ENCODE assay signal across 1 cellular context in the genomic region with DNA sequence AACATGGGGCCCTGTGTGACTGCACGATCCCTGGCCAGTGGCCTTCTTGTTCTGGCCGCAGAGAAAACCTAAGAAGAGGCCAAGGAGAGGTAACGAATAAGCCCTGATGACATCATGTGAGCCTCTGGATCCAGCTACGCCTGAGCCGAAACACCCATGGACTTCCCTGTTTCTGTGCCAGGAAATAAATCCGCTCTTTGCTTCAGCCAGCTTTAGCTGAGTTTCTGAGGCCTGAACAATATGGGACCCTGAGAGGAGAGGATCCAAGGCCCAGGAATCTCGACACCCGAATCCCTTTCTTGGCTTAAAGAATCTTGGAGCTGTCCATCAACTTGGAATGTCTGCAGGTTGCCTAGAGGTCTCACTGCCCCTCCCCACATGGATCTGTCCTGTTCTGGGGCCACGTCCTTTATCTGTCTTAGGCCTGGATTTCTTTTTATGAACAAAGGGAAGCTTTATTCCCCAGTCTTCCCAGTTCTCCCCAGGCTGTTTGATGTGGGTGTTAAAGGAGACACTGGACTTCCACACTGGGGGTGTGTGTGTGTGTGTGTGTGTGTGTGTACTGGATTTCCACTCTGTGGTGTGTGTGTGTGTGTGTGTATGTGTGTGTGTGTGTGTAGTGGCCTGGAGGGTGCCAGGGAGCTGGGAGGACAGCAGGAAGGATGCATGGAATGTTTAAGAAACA.
A peak's percentile ranks its signal among the peaks of the same experiment; 100 is the strongest.
TF ChIP-seq lines count a peak whose summit lies in the region.

No MANE protein-coding gene starts in this region.

TF ChIP-seq in HepG2, 621 proteins besides CTCF, POLR2A, EP300 and RAD21 (continues in another document):
- TF ChIP-seq HNRNPLL (IDR thresholded peaks at IDR 0.05; ENCODE audit: low read depth, low read length, poor library complexity, severe bottlenecking) = no peak
- TF ChIP-seq ZNF329 (CRISPR knock-in tag; IDR thresholded peaks at IDR 0.05; ENCODE audit: low read depth) = peak; percentile 83; the same call in 1 of the 2 replicates
- no peak for TF ChIP-seq ZFP62 (CRISPR knock-in tag; IDR thresholded peaks at IDR 0.05)
- TF ChIP-seq, protein P1, sequence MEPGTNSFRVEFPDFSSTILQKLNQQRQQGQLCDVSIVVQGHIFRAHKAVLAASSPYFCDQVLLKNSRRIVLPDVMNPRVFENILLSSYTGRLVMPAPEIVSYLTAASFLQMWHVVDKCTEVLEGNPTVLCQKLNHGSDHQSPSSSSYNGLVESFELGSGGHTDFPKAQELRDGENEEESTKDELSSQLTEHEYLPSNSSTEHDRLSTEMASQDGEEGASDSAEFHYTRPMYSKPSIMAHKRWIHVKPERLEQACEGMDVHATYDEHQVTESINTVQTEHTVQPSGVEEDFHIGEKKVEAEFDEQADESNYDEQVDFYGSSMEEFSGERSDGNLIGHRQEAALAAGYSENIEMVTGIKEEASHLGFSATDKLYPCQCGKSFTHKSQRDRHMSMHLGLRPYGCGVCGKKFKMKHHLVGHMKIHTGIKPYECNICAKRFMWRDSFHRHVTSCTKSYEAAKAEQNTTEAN (CRISPR knock-in tag; conservative IDR thresholded peaks at IDR 0.05) = peak; percentile 81
- TF ChIP-seq, protein P2, sequence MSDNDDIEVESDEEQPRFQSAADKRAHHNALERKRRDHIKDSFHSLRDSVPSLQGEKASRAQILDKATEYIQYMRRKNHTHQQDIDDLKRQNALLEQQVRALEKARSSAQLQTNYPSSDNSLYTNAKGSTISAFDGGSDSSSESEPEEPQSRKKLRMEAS (IDR thresholded peaks at IDR 0.05) = no peak
- no peak for TF ChIP-seq CBX5 (CRISPR knock-in tag; IDR thresholded peaks at IDR 0.05; ENCODE audit: borderline replicate concordance)
- no peak for TF ChIP-seq ELF4 (CRISPR knock-in tag; IDR thresholded peaks at IDR 0.05; ENCODE audit: borderline replicate concordance)
- no peak for TF ChIP-seq POGZ (CRISPR knock-in tag; IDR thresholded peaks at IDR 0.05)
- no peak for TF ChIP-seq SMARCC2 (IDR thresholded peaks at IDR 0.05)
- peak; percentile 33; the same call in 1 of the 2 replicates for TF ChIP-seq HDAC1 (CRISPR knock-in tag; IDR thresholded peaks at IDR 0.05)
- TF ChIP-seq SALL1 (CRISPR knock-in tag; IDR thresholded peaks at IDR 0.05) = no peak
- no peak for TF ChIP-seq ZNF253 (CRISPR knock-in tag; IDR thresholded peaks at IDR 0.05; ENCODE audit: borderline replicate concordance)
- TF ChIP-seq, protein P3, sequence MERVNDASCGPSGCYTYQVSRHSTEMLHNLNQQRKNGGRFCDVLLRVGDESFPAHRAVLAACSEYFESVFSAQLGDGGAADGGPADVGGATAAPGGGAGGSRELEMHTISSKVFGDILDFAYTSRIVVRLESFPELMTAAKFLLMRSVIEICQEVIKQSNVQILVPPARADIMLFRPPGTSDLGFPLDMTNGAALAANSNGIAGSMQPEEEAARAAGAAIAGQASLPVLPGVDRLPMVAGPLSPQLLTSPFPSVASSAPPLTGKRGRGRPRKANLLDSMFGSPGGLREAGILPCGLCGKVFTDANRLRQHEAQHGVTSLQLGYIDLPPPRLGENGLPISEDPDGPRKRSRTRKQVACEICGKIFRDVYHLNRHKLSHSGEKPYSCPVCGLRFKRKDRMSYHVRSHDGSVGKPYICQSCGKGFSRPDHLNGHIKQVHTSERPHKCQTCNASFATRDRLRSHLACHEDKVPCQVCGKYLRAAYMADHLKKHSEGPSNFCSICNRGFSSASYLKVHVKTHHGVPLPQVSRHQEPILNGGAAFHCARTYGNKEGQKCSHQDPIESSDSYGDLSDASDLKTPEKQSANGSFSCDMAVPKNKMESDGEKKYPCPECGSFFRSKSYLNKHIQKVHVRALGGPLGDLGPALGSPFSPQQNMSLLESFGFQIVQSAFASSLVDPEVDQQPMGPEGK (CRISPR knock-in tag; IDR thresholded peaks at IDR 0.05) = peak; percentile 18; the same call in 1 of the 2 replicates
- no peak for TF ChIP-seq ZIK1 (CRISPR knock-in tag; IDR thresholded peaks at IDR 0.05; ENCODE audit: borderline replicate concordance, low read depth)
- no peak for TF ChIP-seq RNF2 (conservative IDR thresholded peaks at IDR 0.05; ENCODE audit: low read depth)
- TF ChIP-seq HMGA1 (CRISPR knock-in tag; conservative IDR thresholded peaks at IDR 0.05) = no peak
- no peak for TF ChIP-seq ZKSCAN8 (CRISPR knock-in tag; IDR thresholded peaks at IDR 0.05; ENCODE audit: borderline replicate concordance)
- TF ChIP-seq, protein P4, sequence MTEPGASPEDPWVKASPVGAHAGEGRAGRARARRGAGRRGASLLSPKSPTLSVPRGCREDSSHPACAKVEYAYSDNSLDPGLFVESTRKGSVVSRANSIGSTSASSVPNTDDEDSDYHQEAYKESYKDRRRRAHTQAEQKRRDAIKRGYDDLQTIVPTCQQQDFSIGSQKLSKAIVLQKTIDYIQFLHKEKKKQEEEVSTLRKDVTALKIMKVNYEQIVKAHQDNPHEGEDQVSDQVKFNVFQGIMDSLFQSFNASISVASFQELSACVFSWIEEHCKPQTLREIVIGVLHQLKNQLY (CRISPR knock-in tag; IDR thresholded peaks at IDR 0.05) = no peak
- TF ChIP-seq ZKSCAN5 (CRISPR knock-in tag; IDR thresholded peaks at IDR 0.05) = no peak
- TF ChIP-seq ZNF841 (CRISPR knock-in tag; IDR thresholded peaks at IDR 0.05; ENCODE audit: borderline replicate concordance) = no peak
- no peak for TF ChIP-seq ZSCAN29 (CRISPR knock-in tag; conservative IDR thresholded peaks at IDR 0.05)
- TF ChIP-seq ZNF460 (CRISPR knock-in tag; IDR thresholded peaks at IDR 0.05; ENCODE audit: borderline replicate concordance) = no peak
- TF ChIP-seq ZFX (CRISPR knock-in tag; IDR thresholded peaks at IDR 0.05; ENCODE audit: low read depth) = peak; percentile 32; the same call in 1 of the 2 replicates
- TF ChIP-seq, protein P5, sequence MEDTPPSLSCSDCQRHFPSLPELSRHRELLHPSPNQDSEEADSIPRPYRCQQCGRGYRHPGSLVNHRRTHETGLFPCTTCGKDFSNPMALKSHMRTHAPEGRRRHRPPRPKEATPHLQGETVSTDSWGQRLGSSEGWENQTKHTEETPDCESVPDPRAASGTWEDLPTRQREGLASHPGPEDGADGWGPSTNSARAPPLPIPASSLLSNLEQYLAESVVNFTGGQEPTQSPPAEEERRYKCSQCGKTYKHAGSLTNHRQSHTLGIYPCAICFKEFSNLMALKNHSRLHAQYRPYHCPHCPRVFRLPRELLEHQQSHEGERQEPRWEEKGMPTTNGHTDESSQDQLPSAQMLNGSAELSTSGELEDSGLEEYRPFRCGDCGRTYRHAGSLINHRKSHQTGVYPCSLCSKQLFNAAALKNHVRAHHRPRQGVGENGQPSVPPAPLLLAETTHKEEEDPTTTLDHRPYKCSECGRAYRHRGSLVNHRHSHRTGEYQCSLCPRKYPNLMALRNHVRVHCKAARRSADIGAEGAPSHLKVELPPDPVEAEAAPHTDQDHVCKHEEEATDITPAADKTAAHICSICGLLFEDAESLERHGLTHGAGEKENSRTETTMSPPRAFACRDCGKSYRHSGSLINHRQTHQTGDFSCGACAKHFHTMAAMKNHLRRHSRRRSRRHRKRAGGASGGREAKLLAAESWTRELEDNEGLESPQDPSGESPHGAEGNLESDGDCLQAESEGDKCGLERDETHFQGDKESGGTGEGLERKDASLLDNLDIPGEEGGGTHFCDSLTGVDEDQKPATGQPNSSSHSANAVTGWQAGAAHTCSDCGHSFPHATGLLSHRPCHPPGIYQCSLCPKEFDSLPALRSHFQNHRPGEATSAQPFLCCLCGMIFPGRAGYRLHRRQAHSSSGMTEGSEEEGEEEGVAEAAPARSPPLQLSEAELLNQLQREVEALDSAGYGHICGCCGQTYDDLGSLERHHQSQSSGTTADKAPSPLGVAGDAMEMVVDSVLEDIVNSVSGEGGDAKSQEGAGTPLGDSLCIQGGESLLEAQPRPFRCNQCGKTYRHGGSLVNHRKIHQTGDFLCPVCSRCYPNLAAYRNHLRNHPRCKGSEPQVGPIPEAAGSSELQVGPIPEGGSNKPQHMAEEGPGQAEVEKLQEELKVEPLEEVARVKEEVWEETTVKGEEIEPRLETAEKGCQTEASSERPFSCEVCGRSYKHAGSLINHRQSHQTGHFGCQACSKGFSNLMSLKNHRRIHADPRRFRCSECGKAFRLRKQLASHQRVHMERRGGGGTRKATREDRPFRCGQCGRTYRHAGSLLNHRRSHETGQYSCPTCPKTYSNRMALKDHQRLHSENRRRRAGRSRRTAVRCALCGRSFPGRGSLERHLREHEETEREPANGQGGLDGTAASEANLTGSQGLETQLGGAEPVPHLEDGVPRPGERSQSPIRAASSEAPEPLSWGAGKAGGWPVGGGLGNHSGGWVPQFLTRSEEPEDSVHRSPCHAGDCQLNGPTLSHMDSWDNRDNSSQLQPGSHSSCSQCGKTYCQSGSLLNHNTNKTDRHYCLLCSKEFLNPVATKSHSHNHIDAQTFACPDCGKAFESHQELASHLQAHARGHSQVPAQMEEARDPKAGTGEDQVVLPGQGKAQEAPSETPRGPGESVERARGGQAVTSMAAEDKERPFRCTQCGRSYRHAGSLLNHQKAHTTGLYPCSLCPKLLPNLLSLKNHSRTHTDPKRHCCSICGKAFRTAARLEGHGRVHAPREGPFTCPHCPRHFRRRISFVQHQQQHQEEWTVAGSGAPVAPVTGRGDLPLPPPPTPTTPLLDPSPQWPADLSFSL (CRISPR knock-in tag; IDR thresholded peaks at IDR 0.05) = peak; percentile 97
- no peak for TF ChIP-seq SP4 (CRISPR knock-in tag; IDR thresholded peaks at IDR 0.05)
- TF ChIP-seq, protein P6, sequence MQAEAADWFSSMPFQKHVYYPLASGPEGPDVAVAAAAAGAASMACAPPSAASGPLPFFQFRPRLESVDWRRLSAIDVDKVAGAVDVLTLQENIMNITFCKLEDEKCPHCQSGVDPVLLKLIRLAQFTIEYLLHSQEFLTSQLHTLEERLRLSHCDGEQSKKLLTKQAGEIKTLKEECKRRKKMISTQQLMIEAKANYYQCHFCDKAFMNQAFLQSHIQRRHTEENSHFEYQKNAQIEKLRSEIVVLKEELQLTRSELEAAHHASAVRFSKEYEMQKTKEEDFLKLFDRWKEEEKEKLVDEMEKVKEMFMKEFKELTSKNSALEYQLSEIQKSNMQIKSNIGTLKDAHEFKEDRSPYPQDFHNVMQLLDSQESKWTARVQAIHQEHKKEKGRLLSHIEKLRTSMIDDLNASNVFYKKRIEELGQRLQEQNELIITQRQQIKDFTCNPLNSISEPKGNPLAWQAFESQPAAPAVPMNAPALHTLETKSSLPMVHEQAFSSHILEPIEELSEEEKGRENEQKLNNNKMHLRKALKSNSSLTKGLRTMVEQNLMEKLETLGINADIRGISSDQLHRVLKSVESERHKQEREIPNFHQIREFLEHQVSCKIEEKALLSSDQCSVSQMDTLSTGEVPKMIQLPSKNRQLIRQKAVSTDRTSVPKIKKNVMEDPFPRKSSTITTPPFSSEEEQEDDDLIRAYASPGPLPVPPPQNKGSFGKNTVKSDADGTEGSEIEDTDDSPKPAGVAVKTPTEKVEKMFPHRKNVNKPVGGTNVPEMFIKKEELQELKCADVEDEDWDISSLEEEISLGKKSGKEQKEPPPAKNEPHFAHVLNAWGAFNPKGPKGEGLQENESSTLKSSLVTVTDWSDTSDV (CRISPR knock-in tag; IDR thresholded peaks at IDR 0.05) = no peak
- 0 out of 2 replicates have a peak, but pooled peaks have one; percentile 31 for TF ChIP-seq TBX2 (CRISPR knock-in tag; IDR thresholded peaks at IDR 0.05; ENCODE audit: borderline replicate concordance)
- 0 out of 2 replicates have a peak, but pooled peaks have one; percentile 20 for TF ChIP-seq TCF7 (IDR thresholded peaks at IDR 0.05; ENCODE audit: low read depth)
- TF ChIP-seq XRCC5 (optimal IDR thresholded peaks at IDR 0.05; ENCODE audit: low read length) = peak; percentile 30
- no peak for TF ChIP-seq ZBTB38 (CRISPR knock-in tag; IDR thresholded peaks at IDR 0.05)
- no peak for TF ChIP-seq ZNF850 (CRISPR knock-in tag; conservative IDR thresholded peaks at IDR 0.05)
- TF ChIP-seq KMT2B (CRISPR knock-in tag; IDR thresholded peaks at IDR 0.05) = no peak
- no peak for TF ChIP-seq ZMYM2 (CRISPR knock-in tag; IDR thresholded peaks at IDR 0.05)
- no peak for TF ChIP-seq DNMT1 (CRISPR knock-in tag; IDR thresholded peaks at IDR 0.05)
- no peak for TF ChIP-seq ZNF382 (CRISPR knock-in tag; IDR thresholded peaks at IDR 0.05; ENCODE audit: borderline replicate concordance)
- TF ChIP-seq, protein P7, sequence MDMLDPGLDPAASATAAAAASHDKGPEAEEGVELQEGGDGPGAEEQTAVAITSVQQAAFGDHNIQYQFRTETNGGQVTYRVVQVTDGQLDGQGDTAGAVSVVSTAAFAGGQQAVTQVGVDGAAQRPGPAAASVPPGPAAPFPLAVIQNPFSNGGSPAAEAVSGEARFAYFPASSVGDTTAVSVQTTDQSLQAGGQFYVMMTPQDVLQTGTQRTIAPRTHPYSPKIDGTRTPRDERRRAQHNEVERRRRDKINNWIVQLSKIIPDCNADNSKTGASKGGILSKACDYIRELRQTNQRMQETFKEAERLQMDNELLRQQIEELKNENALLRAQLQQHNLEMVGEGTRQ (IDR thresholded peaks at IDR 0.05; ENCODE audit: low read depth, low read length) = no peak
- TF ChIP-seq, protein P7 (CRISPR knock-in tag; IDR thresholded peaks at IDR 0.05; ENCODE audit: borderline replicate concordance) = no peak
- no peak for TF ChIP-seq ZNF431 (CRISPR knock-in tag; IDR thresholded peaks at IDR 0.05; ENCODE audit: borderline replicate concordance, low read depth)
- TF ChIP-seq ZNF335 (CRISPR knock-in tag; IDR thresholded peaks at IDR 0.05) = no peak
- no peak for TF ChIP-seq SRF (IDR thresholded peaks at IDR 0.05; ENCODE audit: low read depth, low read length)
- TF ChIP-seq, protein P8, sequence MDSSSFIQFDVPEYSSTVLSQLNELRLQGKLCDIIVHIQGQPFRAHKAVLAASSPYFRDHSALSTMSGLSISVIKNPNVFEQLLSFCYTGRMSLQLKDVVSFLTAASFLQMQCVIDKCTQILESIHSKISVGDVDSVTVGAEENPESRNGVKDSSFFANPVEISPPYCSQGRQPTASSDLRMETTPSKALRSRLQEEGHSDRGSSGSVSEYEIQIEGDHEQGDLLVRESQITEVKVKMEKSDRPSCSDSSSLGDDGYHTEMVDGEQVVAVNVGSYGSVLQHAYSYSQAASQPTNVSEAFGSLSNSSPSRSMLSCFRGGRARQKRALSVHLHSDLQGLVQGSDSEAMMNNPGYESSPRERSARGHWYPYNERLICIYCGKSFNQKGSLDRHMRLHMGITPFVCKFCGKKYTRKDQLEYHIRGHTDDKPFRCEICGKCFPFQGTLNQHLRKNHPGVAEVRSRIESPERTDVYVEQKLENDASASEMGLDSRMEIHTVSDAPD (CRISPR knock-in tag; IDR thresholded peaks at IDR 0.05) = no peak
- TF ChIP-seq ZEB1 (IDR thresholded peaks at IDR 0.05; ENCODE audit: insufficient replicate concordance, low read depth) = no peak
